In genomic region chr11:95486979-95487378, GRCh38 we compare ENCODE assay signal across 21 cellular contexts.
DNase-seq lines count a peak whose midpoint lies in the region; ATAC-seq and TF ChIP-seq lines count a peak whose summit lies in the region.
"Had no signal": no experiment of that assay in that cellular context is flagged by ENCODE, and none has a peak within 500 bp of the region (broad histone marks: within the 10 kb centered on the region; RNA-seq: fewer than 3 reads in every experiment).

No MANE protein-coding gene starts in this region.

- H3K4me3 ChIP-seq in GM23338 (no peak overlapping the region), vagina (no peak overlapping the region)
- H3K4me3 ChIP-seq: dorsolateral prefrontal cortex, heart left ventricle, SJSA1, testis had no signal

- no peaks in the 10 kb centered on the region for H3K27me3 ChIP-seq in GM23338 (ENCODE audit: insufficient read depth)
- H3K27me3 ChIP-seq in vagina: no peaks in the 10 kb centered on the region
- H3K27me3 ChIP-seq: dorsolateral prefrontal cortex, heart left ventricle, SJSA1, testis had no signal

- no peak overlapping the region for H3K4me3 Mint-ChIP-seq in GM23338
- H3K4me3 Mint-ChIP-seq in IgD-negative memory B cell: peak overlapping the region in 1 of 4 donors; percentile 74
- peak overlapping the region; percentile 14 for H3K4me3 Mint-ChIP-seq in nephron progenitor cell
- H3K4me3 Mint-ChIP-seq: activated CD4-positive, alpha-beta T cell treated with anti-CD3 and anti-CD28 coated beads for 36 hours; activated T-cell treated with anti-CD3 and anti-CD28 coated beads, Interleukin-2, amount 50 U/mL, for 24 hours; CD4-positive, alpha-beta memory T cell had no signal

- no peak for TF ChIP-seq POLR2A in vagina (IDR thresholded peaks at IDR 0.05)

- H2AFZ ChIP-seq in GM23338: peak overlapping the region; percentile 76; the same call in 1 of the 2 replicates

- H3K4me2 ChIP-seq in GM23338: no peak overlapping the region

- peaks cover 22% of the 10 kb centered on the region for H3K9me3 Mint-ChIP-seq in GM23338
- no peaks in the 10 kb centered on the region for H3K9me3 Mint-ChIP-seq in IgD-negative memory B cell
- H3K9me3 Mint-ChIP-seq in nephron progenitor cell: peaks cover 41% of the 10 kb centered on the region

- intact Hi-C loops in vagina (cut with DNase I): no loop called here

- H3K27me3 Mint-ChIP-seq in GM23338 (ENCODE audit: insufficient read depth, low read depth, poor library complexity): peaks cover 2% of the 10 kb centered on the region
- no peaks in the 10 kb centered on the region for H3K27me3 Mint-ChIP-seq in IgD-negative memory B cell
- peaks cover 2% of the 10 kb centered on the region for H3K27me3 Mint-ChIP-seq in nephron progenitor cell (ENCODE audit: low read depth, poor library complexity)
- H3K27me3 Mint-ChIP-seq: activated CD4-positive, alpha-beta T cell treated with anti-CD3 and anti-CD28 coated beads for 36 hours; activated T-cell treated with anti-CD3 and anti-CD28 coated beads, Interleukin-2, amount 50 U/mL, for 24 hours had no signal

- H3K36me3 ChIP-seq in GM23338 (ENCODE audit: insufficient read depth): no peaks in the 10 kb centered on the region
- no peaks in the 10 kb centered on the region for H3K36me3 ChIP-seq in vagina
- H3K36me3 ChIP-seq: heart left ventricle, SJSA1 had no signal

- no peaks in the 10 kb centered on the region for H3K9me3 ChIP-seq in vagina
- H3K9me3 ChIP-seq: SJSA1, testis had no signal

- no peaks in the 10 kb centered on the region for H4K20me1 ChIP-seq in GM23338 (replicated peaks; ENCODE audit: insufficient read depth)

- no peaks in the 10 kb centered on the region for H3K79me2 ChIP-seq in GM23338 (replicated peaks; ENCODE audit: insufficient read depth)

- TF ChIP-seq CTCF in GM23338 (conservative IDR thresholded peaks at IDR 0.05; ENCODE audit: low read depth in 2 of 2): no peak
- TF ChIP-seq CTCF in nephron progenitor cell (IDR thresholded peaks at IDR 0.05): no peak
- no peak for TF ChIP-seq CTCF in vagina (IDR thresholded peaks at IDR 0.05)

- no peak for ATAC-seq in GM23338
- ATAC-seq: heart left ventricle had no signal

- peaks cover 9% of the 10 kb centered on the region; the same call in 2 of the 3 replicates for H3K4me1 Mint-ChIP-seq in GM23338
- peaks cover 4 to 9% (median 7%) of the 10 kb centered on the region in 3 donors for H3K4me1 Mint-ChIP-seq in IgD-negative memory B cell
- peaks cover 18% of the 10 kb centered on the region for H3K4me1 Mint-ChIP-seq in nephron progenitor cell
- H3K4me1 Mint-ChIP-seq: CD4-positive, alpha-beta memory T cell had no signal

- H3K36me3 Mint-ChIP-seq in GM23338 (ENCODE audit: low read depth) (peaks cover 10% of the 10 kb centered on the region), IgD-negative memory B cell (no peaks in the 10 kb centered on the region), nephron progenitor cell (ENCODE audit: low read depth) (peaks cover 11% of the 10 kb centered on the region)

- peaks cover 7% of the 10 kb centered on the region; the same call in 1 of the 2 replicates for H3K4me1 ChIP-seq in GM23338 (ENCODE audit: insufficient read depth)
- H3K4me1 ChIP-seq in vagina: no peaks in the 10 kb centered on the region
- H3K4me1 ChIP-seq: testis had no signal

- H3K27ac ChIP-seq in GM23338 (ENCODE audit: low read depth) (no peak overlapping the region), vagina (no peak overlapping the region)
- H3K27ac ChIP-seq: heart left ventricle, SJSA1, testis had no signal

- 0 out of 2 replicates have a peak, but pooled peaks cover 4% of the 10 kb centered on the region for H3K9me2 ChIP-seq in GM23338 (ENCODE audit: insufficient read depth)

- DNase-seq in GM23338 (ENCODE audit: low spot score) (no peak), nephron progenitor cell (no peak), vagina (ENCODE audit: extremely low spot score in 2 of 2) (no peak), COR-L47 (lab: John Stamatoyannopoulos, UW) (no peak), NCI-H526 (lab: John Stamatoyannopoulos, UW) (no peak), mucosa of gallbladder (ENCODE audit: low spot score) (no peak)
- DNase-seq: activated gamma-delta T cell treated with Interleukin-2 at 50 U/mL for 16 hours; activated T-cell treated with anti-CD3 and anti-CD28 coated beads, Interleukin-2, amount 50 U/mL, for 24 hours; heart left ventricle; Karpas-422; mesenchymal stem cell; MV-4-11; retina; stimulated activated naive CD4-positive, alpha-beta T cell; T-helper 1 cell; testis had no signal

- no peaks in the 10 kb centered on the region for H3F3A ChIP-seq in GM23338 (replicated peaks; ENCODE audit: low read depth)

- H3K27ac Mint-ChIP-seq in GM23338 (no peak overlapping the region), IgD-negative memory B cell (peak overlapping the region in 2 of 3 donors; percentile 49 to 75), nephron progenitor cell (no peak overlapping the region)
- H3K27ac Mint-ChIP-seq: activated CD4-positive, alpha-beta T cell treated with anti-CD3 and anti-CD28 coated beads for 36 hours; activated T-cell treated with anti-CD3 and anti-CD28 coated beads, Interleukin-2, amount 50 U/mL, for 24 hours had no signal

TF ChIP-seq in GM23338, 12 proteins besides CTCF, POLR2A, EP300 and RAD21 (continues in another document):
- TF ChIP-seq ZNF331 (CRISPR knock-in tag; IDR thresholded peaks at IDR 0.05; ENCODE audit: low read depth) (no peak), EZH2 (IDR thresholded peaks at IDR 0.05; ENCODE audit: low read depth, unreplicated experiment) (no peak), REST (IDR thresholded peaks at IDR 0.05; ENCODE audit: unreplicated experiment) (no peak), NANOG (IDR thresholded peaks at IDR 0.05; ENCODE audit: borderline replicate concordance) (no peak), POLR2AphosphoS5 (IDR thresholded peaks at IDR 0.05; ENCODE audit: low read depth) (no peak), ETS1 (IDR thresholded peaks at IDR 0.05) (no peak), ZNF114 (CRISPR knock-in tag; IDR thresholded peaks at IDR 0.05) (no peak), EZH2phosphoT487 (IDR thresholded peaks at IDR 0.05; ENCODE audit: unreplicated experiment) (no peak), STAT1 (IDR thresholded peaks at IDR 0.05; ENCODE audit: unreplicated experiment) (no peak), JUNB (IDR thresholded peaks at IDR 0.05; ENCODE audit: unreplicated experiment) (no peak)

Comparison
In these comparisons a context has a peak if more than half of its experiments do, and no peak if none do; other contexts are left out.
1. H3K27ac Mint-ChIP-seq: peak in IgD-negative memory B cell (2 of 3); none in GM23338 (single experiment) and nephron progenitor cell (single experiment).